18 cellular contexts compared by ENCODE assay signal in genomic region chr20:5545381-5545941, GRCh38.
DNase-seq lines count a peak whose midpoint lies in the region; ATAC-seq, FAIRE-seq and TF ChIP-seq lines count a peak whose summit lies in the region.
"Had no signal": no experiment of that assay in that cellular context is flagged by ENCODE, and none has a peak within 500 bp of the region (broad histone marks: within the 10 kb centered on the region; RNA-seq: fewer than 3 reads in every experiment).

No MANE protein-coding gene starts in this region.

- H3K36me3 Mint-ChIP-seq in activated T-cell treated with anti-CD3 and anti-CD28 coated beads, Interleukin-2, amount 50 U/mL, for 24 hours (ENCODE audit: low read depth), result peaks cover 68% of the 10 kb centered on the region
- peaks cover 35% of the 10 kb centered on the region for H3K36me3 Mint-ChIP-seq in activated T-cell treated with anti-CD3 and anti-CD28 coated beads, Interleukin-2, amount 50 U/mL, for 4 hours (ENCODE audit: insufficient read depth)
- H3K36me3 Mint-ChIP-seq in CD4-positive, alpha-beta memory T cell, result peaks cover 41 to 56% of the 10 kb centered on the region in 2 donors
- peaks cover 38% of the 10 kb centered on the region for H3K36me3 Mint-ChIP-seq in central memory CD8-positive, alpha-beta T cell (ENCODE audit: insufficient read depth)
- H3K36me3 Mint-ChIP-seq in glutamatergic neuron (ENCODE audit: unreplicated experiment), result no peaks in the 10 kb centered on the region

- no peak overlapping the region for H3K27ac ChIP-seq in CD4-positive, alpha-beta memory T cell (ENCODE audit: low read depth, low read length)
- H3K27ac ChIP-seq in small intestine (ENCODE audit: low read depth in 1 of 2, low read length in 1 of 2) (no peak overlapping the region), esophagus muscularis mucosa (replicated peaks in 1 of 4) (no peak overlapping the region)
- H3K27ac ChIP-seq: C4-2B had no signal

- no peak for TF ChIP-seq EP300 in esophagus muscularis mucosa (IDR thresholded peaks at IDR 0.05)

- peaks cover 41% of the 10 kb centered on the region for H3K4me1 Mint-ChIP-seq in activated T-cell treated with anti-CD3 and anti-CD28 coated beads, Interleukin-2, amount 50 U/mL, for 24 hours (ENCODE audit: low read depth)
- H3K4me1 Mint-ChIP-seq in activated T-cell treated with anti-CD3 and anti-CD28 coated beads, Interleukin-2, amount 50 U/mL, for 4 hours (ENCODE audit: low read depth), result peaks cover 7% of the 10 kb centered on the region
- peaks cover 0 to 7% (median 3%) of the 10 kb centered on the region in 4 donors for H3K4me1 Mint-ChIP-seq in CD4-positive, alpha-beta memory T cell
- peaks cover 14% of the 10 kb centered on the region for H3K4me1 Mint-ChIP-seq in central memory CD8-positive, alpha-beta T cell
- no peaks in the 10 kb centered on the region for H3K4me1 Mint-ChIP-seq in glutamatergic neuron (ENCODE audit: low read depth, unreplicated experiment)

- 78 to 91% (median 88%) methylated on average over 6 of the region's 6 CpGs for WGBS in small intestine, 3 donors
- WGBS in esophagus muscularis mucosa, result 89% methylated on average over 6 of the region's 6 CpGs

- no peak for DNase-seq in activated T-cell treated with anti-CD3 and anti-CD28 coated beads, Interleukin-2, amount 50 U/mL, for 24 hours
- no peak for DNase-seq in activated T-cell treated with anti-CD3 and anti-CD28 coated beads, Interleukin-2, amount 50 U/mL, for 4 hours
- no peak for DNase-seq in CD4-positive, alpha-beta memory T cell
- DNase-seq in central memory CD8-positive, alpha-beta T cell (ENCODE audit: low spot score in 2 of 2), result no peak
- peak; percentile 37 for DNase-seq in small intestine
- DNase-seq in glutamatergic neuron, result no peak
- DNase-seq in esophagus muscularis mucosa (ENCODE audit: extremely low spot score), result no peak
- DNase-seq: Caco-2, DMS53, IMR-90, Kasumi-1, NCI-H1105, NCI-H1694, NCI-H510A treated with DMSO at 0.1 percent for 48 hours, NCI-H82, PC-3 had no signal

- no peak for TF ChIP-seq POLR2A in esophagus muscularis mucosa (IDR thresholded peaks at IDR 0.05; ENCODE audit: low read depth)

- FAIRE-seq in small intestine (lab: Jason Lieb, UNC), result no peak

- H3K27ac Mint-ChIP-seq in activated T-cell treated with anti-CD3 and anti-CD28 coated beads, Interleukin-2, amount 50 U/mL, for 24 hours, result peak overlapping the region; percentile 53
- H3K27ac Mint-ChIP-seq in CD4-positive, alpha-beta memory T cell, result peak overlapping the region in 5 of 7 donors; percentile 25 to 48 (median 32)
- peak overlapping the region; percentile 50 for H3K27ac Mint-ChIP-seq in central memory CD8-positive, alpha-beta T cell (ENCODE audit: low read depth)
- no peak overlapping the region for H3K27ac Mint-ChIP-seq in glutamatergic neuron (ENCODE audit: unreplicated experiment)

- H3K27me3 ChIP-seq in CD4-positive, alpha-beta memory T cell (ENCODE audit: insufficient read depth, low read length), result no peaks in the 10 kb centered on the region
- H3K27me3 ChIP-seq in small intestine (ENCODE audit: control insufficient read depth in 2 of 2, insufficient read depth in 2 of 2, low read length in 2 of 2) (no peaks in the 10 kb centered on the region), esophagus muscularis mucosa (no peaks in the 10 kb centered on the region)

- POLR2A ChIA-PET in CD4-positive, alpha-beta memory T cell (lab: Charles Lee; ENCODE audit: partially characterized antibody), result no interaction called here

- no peak for ATAC-seq in activated T-cell treated with anti-CD3 and anti-CD28 coated beads, Interleukin-2, amount 50 U/mL, for 4 hours
- no peak for ATAC-seq in central memory CD8-positive, alpha-beta T cell (replicated peaks; ENCODE audit: extremely low read depth, poor library complexity, severe bottlenecking)
- ATAC-seq: PC-3 had no signal

- CTCF ChIA-PET in CD4-positive, alpha-beta memory T cell (lab: Charles Lee; ENCODE audit: partially characterized antibody), result interaction anchor here (1.8 kb wide), 1 partner anchor 17 kb away, joined by 4 read pairs; no protein-coding TSS in a partner anchor

- no peaks in the 10 kb centered on the region for H3K27me3 Mint-ChIP-seq in activated T-cell treated with anti-CD3 and anti-CD28 coated beads, Interleukin-2, amount 50 U/mL, for 24 hours
- no peaks in the 10 kb centered on the region for H3K27me3 Mint-ChIP-seq in activated T-cell treated with anti-CD3 and anti-CD28 coated beads, Interleukin-2, amount 50 U/mL, for 4 hours (ENCODE audit: low read depth)
- no peaks in the 10 kb centered on the region for H3K27me3 Mint-ChIP-seq in CD4-positive, alpha-beta memory T cell
- no peaks in the 10 kb centered on the region for H3K27me3 Mint-ChIP-seq in central memory CD8-positive, alpha-beta T cell
- H3K27me3 Mint-ChIP-seq in glutamatergic neuron (ENCODE audit: unreplicated experiment), result no peaks in the 10 kb centered on the region

- H3K4me1 ChIP-seq in CD4-positive, alpha-beta memory T cell (ENCODE audit: insufficient read depth, low read length), result no peaks in the 10 kb centered on the region
- no peaks in the 10 kb centered on the region for H3K4me1 ChIP-seq in small intestine (ENCODE audit: control insufficient read depth in 2 of 2, insufficient read depth in 1 of 2, low read depth in 1 of 2, low read length in 1 of 2)
- H3K4me1 ChIP-seq in esophagus muscularis mucosa, result no peaks in the 10 kb centered on the region
- H3K4me1 ChIP-seq: Caco-2, HAP-1 had no signal

- no peaks in the 10 kb centered on the region for H3K9me3 Mint-ChIP-seq in activated T-cell treated with anti-CD3 and anti-CD28 coated beads, Interleukin-2, amount 50 U/mL, for 24 hours
- H3K9me3 Mint-ChIP-seq in activated T-cell treated with anti-CD3 and anti-CD28 coated beads, Interleukin-2, amount 50 U/mL, for 4 hours, result no peaks in the 10 kb centered on the region
- no peaks in the 10 kb centered on the region for H3K9me3 Mint-ChIP-seq in CD4-positive, alpha-beta memory T cell
- H3K9me3 Mint-ChIP-seq in central memory CD8-positive, alpha-beta T cell, result no peaks in the 10 kb centered on the region
- peaks cover 1% of the 10 kb centered on the region for H3K9me3 Mint-ChIP-seq in glutamatergic neuron (ENCODE audit: unreplicated experiment)

- H3K4me3 ChIP-seq in CD4-positive, alpha-beta memory T cell (ENCODE audit: low read length in 2 of 2), result no peak overlapping the region
- no peak overlapping the region for H3K4me3 ChIP-seq in small intestine (ENCODE audit: low read depth in 1 of 2, low read length in 2 of 2)
- H3K4me3 ChIP-seq in esophagus muscularis mucosa, result no peak overlapping the region
- H3K4me3 ChIP-seq: HAP-1 had no signal

- TF ChIP-seq CTCF in glutamatergic neuron (IDR thresholded peaks at IDR 0.05; ENCODE audit: partially characterized antibody, unreplicated experiment) (no peak), esophagus muscularis mucosa (IDR thresholded peaks at IDR 0.05) (no peak)

- intact Hi-C loops in CD4-positive, alpha-beta memory T cell (cut with micrococcal nuclease), result no loop called here
- intact Hi-C loops in esophagus muscularis mucosa (cut with DNase I), result no loop called here

- no peaks in the 10 kb centered on the region for H3K9me3 ChIP-seq in CD4-positive, alpha-beta memory T cell (ENCODE audit: control insufficient read depth in 1 of 2, low read length in 2 of 2)
- H3K9me3 ChIP-seq in small intestine (ENCODE audit: control insufficient read depth, low read depth), result no peaks in the 10 kb centered on the region
- H3K9me3 ChIP-seq in esophagus muscularis mucosa, result no peaks in the 10 kb centered on the region
- H3K9me3 ChIP-seq: Caco-2, HAP-1 had no signal

- no peak overlapping the region for H3K4me3 Mint-ChIP-seq in activated T-cell treated with anti-CD3 and anti-CD28 coated beads, Interleukin-2, amount 50 U/mL, for 24 hours
- no peak overlapping the region for H3K4me3 Mint-ChIP-seq in activated T-cell treated with anti-CD3 and anti-CD28 coated beads, Interleukin-2, amount 50 U/mL, for 4 hours
- no peak overlapping the region for H3K4me3 Mint-ChIP-seq in CD4-positive, alpha-beta memory T cell
- H3K4me3 Mint-ChIP-seq in central memory CD8-positive, alpha-beta T cell, result no peak overlapping the region
- no peak overlapping the region for H3K4me3 Mint-ChIP-seq in glutamatergic neuron (ENCODE audit: unreplicated experiment)

- peaks cover 36% of the 10 kb centered on the region for H3K36me3 ChIP-seq in CD4-positive, alpha-beta memory T cell (ENCODE audit: insufficient read depth, low read length)
- H3K36me3 ChIP-seq in small intestine (ENCODE audit: control insufficient read depth in 2 of 2, insufficient read depth in 2 of 2, low read length in 2 of 2), result peaks cover 4 to 8% of the 10 kb centered on the region in 2 donors
- peaks cover 13 to 59% (median 31%) of the 10 kb centered on the region in 4 donors for H3K36me3 ChIP-seq in esophagus muscularis mucosa
